ENCODE assay signal across 8 cellular contexts in the genomic region with DNA sequence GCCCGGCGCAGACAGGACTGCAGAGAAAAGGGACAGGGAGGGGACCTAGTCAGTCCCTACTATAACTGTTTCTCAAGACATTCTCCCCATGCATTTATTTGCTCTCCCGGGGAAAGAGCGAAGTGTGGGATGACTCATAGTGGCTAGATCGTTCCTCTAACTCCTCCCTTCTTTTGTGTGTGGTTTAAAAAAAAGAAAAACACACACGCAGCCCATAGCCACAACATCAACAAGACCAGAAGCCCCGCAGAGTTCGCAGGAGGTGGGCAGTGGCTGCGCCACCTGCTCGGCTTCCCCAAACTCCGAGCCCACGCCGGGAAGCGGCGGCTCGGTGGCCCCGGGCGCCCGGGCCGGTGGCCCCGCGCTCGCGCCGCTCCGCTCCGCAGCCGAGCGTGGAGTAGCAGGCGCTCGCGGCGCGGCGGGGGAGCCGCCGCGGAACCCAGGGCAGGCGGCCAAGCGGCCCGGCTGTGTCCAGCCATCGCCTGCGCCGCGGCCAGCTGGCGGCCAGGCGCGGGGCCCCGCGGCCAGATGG. TPM values are rescaled to one million over a fixed set of nuclear protein-coding genes. Genes with fewer than 3 reads are reported as not detected.
DNase-seq lines count a peak whose midpoint lies in the region; ATAC-seq, FAIRE-seq and TF ChIP-seq lines count a peak whose summit lies in the region.

No MANE protein-coding gene starts in this region.

- no peak for FAIRE-seq in kidney (lab: Jason Lieb, UNC)

- H3K9me3 ChIP-seq in MG63 (no peaks in the 10 kb centered on the region), kidney (ENCODE audit: control insufficient read depth in 1 of 2, low read length in 2 of 2) (no peaks in the 10 kb centered on the region)

- H3K27me3 Mint-ChIP-seq in central memory CD8-positive, alpha-beta T cell, result no peaks in the 10 kb centered on the region

- peak; percentile 21 for ATAC-seq in GM18498 (IDR thresholded peaks at IDR 0.05; ENCODE audit: unreplicated experiment)
- ATAC-seq in central memory CD8-positive, alpha-beta T cell (replicated peaks; ENCODE audit: extremely low read depth, poor library complexity, severe bottlenecking), result peak; percentile 8

- no peaks in the 10 kb centered on the region; the same call in none of the 2 replicates for H3K36me3 ChIP-seq in MG63
- H3K36me3 ChIP-seq in kidney (ENCODE audit: control insufficient read depth in 1 of 2, insufficient read depth in 2 of 2, low read length in 2 of 2), result no peaks in the 10 kb centered on the region

- H3K4me3 Mint-ChIP-seq in central memory CD8-positive, alpha-beta T cell, result peak overlapping the region; percentile 94

- no peak for TF ChIP-seq CTCF in HFF-Myc (IDR thresholded peaks at IDR 0.05; ENCODE audit: low read depth, low read length, missing control alignments)
- TF ChIP-seq CTCF in VCaP (conservative IDR thresholded peaks at IDR 0.05), result no peak
- no peak for TF ChIP-seq CTCF in kidney (IDR thresholded peaks at IDR 0.05; ENCODE audit: borderline replicate concordance, extremely low read depth, insufficient read depth)

- no peaks in the 10 kb centered on the region for H3K9me3 Mint-ChIP-seq in central memory CD8-positive, alpha-beta T cell

- H3K4me1 ChIP-seq in kidney (ENCODE audit: control insufficient read depth in 1 of 2, insufficient read depth in 1 of 2, low read depth in 1 of 2, low read length in 2 of 2), result peaks cover 0 to 9% of the 10 kb centered on the region in 2 donors

- H3K27me3 ChIP-seq in MG63, result no peaks in the 10 kb centered on the region

- peaks cover 21% of the 10 kb centered on the region for H3K36me3 Mint-ChIP-seq in central memory CD8-positive, alpha-beta T cell (ENCODE audit: insufficient read depth)

- H3K27ac Mint-ChIP-seq in central memory CD8-positive, alpha-beta T cell (ENCODE audit: low read depth), result peak overlapping the region; percentile 83

- H3K4me1 Mint-ChIP-seq in central memory CD8-positive, alpha-beta T cell, result peaks cover 48% of the 10 kb centered on the region

- peak overlapping the region; percentile 92 for H3K27ac ChIP-seq in VCaP
- peak overlapping the region in 1 of 2 donors; percentile 9 for H3K27ac ChIP-seq in kidney (ENCODE audit: low read depth in 2 of 2, low read length in 2 of 2)

- H3K4me3 ChIP-seq in HFF-Myc (replicated peaks; ENCODE audit: low read depth, low read length), result peak overlapping the region; percentile 58
- H3K4me3 ChIP-seq in MG63, result peak overlapping the region; percentile 54
- H3K4me3 ChIP-seq in kidney (ENCODE audit: low read length in 2 of 2), result peak overlapping the region; percentile 60 to 75

- peak; percentile 60 for DNase-seq in HFF-Myc (ENCODE audit: extremely low read depth, low read depth)
- DNase-seq in MG63, result peak; percentile 65
- DNase-seq in central memory CD8-positive, alpha-beta T cell (ENCODE audit: low spot score in 2 of 2), result peak in 1 of 2 donors; percentile 17
- peak; percentile 78 for DNase-seq in kidney
- DNase-seq in stimulated activated CD4-positive, alpha-beta T cell treated with anti-CD3 and anti-CD28 coated beads, Interleukin-12 subunit alpha, Interleukin-12 subunit beta, amount 100 ng/mL, for 4 hours, result peak; percentile 25
- DNase-seq in ureter (ENCODE audit: low spot score), result no peak

- intact Hi-C loops in kidney (cut with DNase I), result no loop called here

- peak overlapping the region; percentile 37 to 75 for H3K9ac ChIP-seq in kidney (ENCODE audit: low read length in 2 of 2)

RNA-seq across cellular contexts. Expression of gene TMTC4, which starts 0.7 kb away (rescaled TPM):
- total RNA-seq in MG63 (2014; rRNA removed; shearing (Covaris generic); ENCODE audit: low replicate concordance), result 5.5 and 8.9 TPM in 2 replicates
- total RNA-seq in kidney, result 15.1 TPM
- polyA plus RNA-seq in kidney (ENCODE audit: insufficient read depth, low read depth, low replicate concordance), result 10.5 TPM
- total RNA-seq in ureter, result 17.8 TPM
